ENCODE assay signal across 7 cellular contexts in the genomic region with DNA sequence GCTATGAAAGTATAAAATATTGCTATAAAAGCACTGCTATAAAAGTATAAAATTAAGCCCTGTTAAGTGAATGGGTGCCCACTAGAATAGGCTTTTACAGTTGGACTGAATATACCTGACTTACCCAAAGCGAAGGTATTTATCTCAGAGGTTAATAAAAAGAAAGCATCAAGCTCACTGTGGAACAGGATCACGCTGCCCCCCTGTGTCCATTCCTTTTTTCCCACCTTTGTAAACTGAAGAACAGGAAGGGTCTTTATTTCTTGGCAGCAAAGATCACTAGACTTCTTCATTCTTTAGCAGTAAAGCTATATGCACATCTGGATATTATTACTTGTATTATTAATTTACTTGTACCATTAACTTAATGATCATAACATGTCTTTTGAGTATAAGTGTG. TPM values are rescaled to one million over a fixed set of nuclear protein-coding genes. Genes with fewer than 3 reads are reported as not detected.
DNase-seq lines count a peak whose midpoint lies in the region; ATAC-seq and TF ChIP-seq lines count a peak whose summit lies in the region.

No MANE protein-coding gene starts in this region.

- H3K27me3 ChIP-seq in GM06990 (replicated peaks; ENCODE audit: control insufficient read depth, insufficient read depth, low read length) (no peaks in the 10 kb centered on the region), tibial nerve (no peaks in the 10 kb centered on the region)

- H3K27me3 Mint-ChIP-seq in activated CD4-positive, alpha-beta memory T cell treated with anti-CD3 and anti-CD28 coated beads, Interleukin-2, amount 10 ng/mL, durations not matched to agents 7 days and 5 days, result peaks cover 5% of the 10 kb centered on the region

- H3K4me1 Mint-ChIP-seq in activated CD4-positive, alpha-beta memory T cell treated with anti-CD3 and anti-CD28 coated beads, Interleukin-2, amount 10 ng/mL, durations not matched to agents 7 days and 5 days, result no peaks in the 10 kb centered on the region

- CTCF ChIA-PET in activated CD4-positive, alpha-beta memory T cell treated with anti-CD3 and anti-CD28 coated beads, Interleukin-2, amount 10 ng/mL, durations not matched to agents 7 days and 5 days (lab: Charles Lee), result interaction anchor here (0.6 to 4.3 kb wide), 13 partner anchors 17 to 326 kb away, joined by 3 to 24 read pairs (median 3); no protein-coding TSS in a partner anchor

- DNase-seq in GM06990 (ENCODE audit: extremely low read depth, insufficient read length), result no peak
- peak; percentile 35 for DNase-seq in NCI-H1092 (lab: John Stamatoyannopoulos, UW)
- DNase-seq in activated CD4-positive, alpha-beta memory T cell treated with anti-CD3 and anti-CD28 coated beads, Interleukin-2, amount 10 ng/mL, durations not matched to agents 7 days and 5 days, result peak; percentile 53
- peak; percentile 18 for DNase-seq in glomerular endothelial cell (ENCODE audit: extremely low read depth, low read depth, low spot score)
- no peak for DNase-seq in tibial nerve (ENCODE audit: low spot score in 2 of 2)

- TF ChIP-seq EP300 in tibial nerve (IDR thresholded peaks at IDR 0.05), result no peak

- TF ChIP-seq CTCF in GM06990 (IDR thresholded peaks at IDR 0.05; ENCODE audit: insufficient read depth, low read length, poor library complexity, severe bottlenecking) (peak; percentile 12), tibial nerve (IDR thresholded peaks at IDR 0.05) (peak; percentile 14 to 51 (median 38))

- no peak overlapping the region for H3K27ac ChIP-seq in tibial nerve

- H3K4me1 ChIP-seq in tibial nerve, result no peaks in the 10 kb centered on the region

- H3K9me3 ChIP-seq in tibial nerve, result no peaks in the 10 kb centered on the region

- no peak for TF ChIP-seq POLR2A in tibial nerve (IDR thresholded peaks at IDR 0.05)

- no peak overlapping the region for H3K4me3 ChIP-seq in GM06990 (replicated peaks; ENCODE audit: low read depth, low read length)
- H3K4me3 ChIP-seq in tibial nerve, result no peak overlapping the region

- H3K4me3 Mint-ChIP-seq in activated CD4-positive, alpha-beta memory T cell treated with anti-CD3 and anti-CD28 coated beads, Interleukin-2, amount 10 ng/mL, durations not matched to agents 7 days and 5 days, result no peak overlapping the region

- POLR2A ChIA-PET in activated CD4-positive, alpha-beta memory T cell treated with anti-CD3 and anti-CD28 coated beads, Interleukin-2, amount 10 ng/mL, durations not matched to agents 7 days and 5 days (lab: Charles Lee), result interaction anchor here (0.6 kb wide), 1 partner anchor 35 kb away, joined by 3 read pairs; no protein-coding TSS in a partner anchor

- WGBS in tibial nerve, 2 donors, result 50 to 55% methylated on average over 2 of the region's 2 CpGs

- H3K9me3 Mint-ChIP-seq in activated CD4-positive, alpha-beta memory T cell treated with anti-CD3 and anti-CD28 coated beads, Interleukin-2, amount 10 ng/mL, durations not matched to agents 7 days and 5 days, result no peaks in the 10 kb centered on the region

- no peak overlapping the region for H3K27ac Mint-ChIP-seq in activated CD4-positive, alpha-beta memory T cell treated with anti-CD3 and anti-CD28 coated beads, Interleukin-2, amount 10 ng/mL, durations not matched to agents 7 days and 5 days

- no peaks in the 10 kb centered on the region for H3K36me3 Mint-ChIP-seq in activated CD4-positive, alpha-beta memory T cell treated with anti-CD3 and anti-CD28 coated beads, Interleukin-2, amount 10 ng/mL, durations not matched to agents 7 days and 5 days (ENCODE audit: low read depth)

- no peak for ATAC-seq in GM21528 (IDR thresholded peaks at IDR 0.05; ENCODE audit: low FRiP score, unreplicated experiment)
- ATAC-seq in GM21825 (IDR thresholded peaks at IDR 0.05; ENCODE audit: unreplicated experiment), result no peak

- H3K36me3 ChIP-seq in GM06990 (ENCODE audit: control insufficient read depth, insufficient read depth, low read length), result no peaks in the 10 kb centered on the region
- H3K36me3 ChIP-seq in tibial nerve, result no peaks in the 10 kb centered on the region

RNA-seq across cellular contexts. Expression of a gene that starts 22.1 kb away (rescaled TPM):
- 10 to 100 TPM in 1 of 2 experiments, 1 to 10 TPM in 1; 9.6 to 10.3 TPM for total RNA-seq in activated CD4-positive, alpha-beta memory T cell treated with anti-CD3 and anti-CD28 coated beads, Interleukin-2, amount 10 ng/mL, durations not matched to agents 7 days and 5 days
- total RNA-seq in glomerular endothelial cell, result 6.1 and 7.2 TPM in 2 replicates
- 1 to 10 TPM; 4.2 to 8.0 (median 5.6) TPM for total RNA-seq in tibial nerve

RNA-seq across cellular contexts. Expression of a gene that starts 26.3 kb away (rescaled TPM):
- total RNA-seq in activated CD4-positive, alpha-beta memory T cell treated with anti-CD3 and anti-CD28 coated beads, Interleukin-2, amount 10 ng/mL, durations not matched to agents 7 days and 5 days, result under 1 TPM; 0.43 to 0.83 TPM
- total RNA-seq in glomerular endothelial cell (3.8 and 4.0 TPM in 2 replicates), tibial nerve (1 to 10 TPM; 1.3 to 5.4 (median 3.8) TPM)

RNA-seq across cellular contexts. Expression of a gene that starts 39.3 kb away (rescaled TPM):
- 10 to 100 TPM; 11.9 to 12.0 TPM for total RNA-seq in activated CD4-positive, alpha-beta memory T cell treated with anti-CD3 and anti-CD28 coated beads, Interleukin-2, amount 10 ng/mL, durations not matched to agents 7 days and 5 days
- 4.9 and 7.4 TPM in 2 replicates for total RNA-seq in glomerular endothelial cell
- 10 to 100 TPM; 28.5 to 48.9 (median 38.0) TPM for total RNA-seq in tibial nerve

Comparison
In these comparisons a context has a peak if more than half of its experiments do, and no peak if none do; other contexts are left out.
1. DNase-seq: peak in NCI-H1092 (single experiment), activated CD4-positive, alpha-beta memory T cell treated with anti-CD3 and anti-CD28 coated beads, Interleukin-2, amount 10 ng/mL, durations not matched to agents 7 days and 5 days (single experiment) and glomerular endothelial cell (single experiment); none in GM06990 (single experiment) and tibial nerve (0 of 2).